ENCODE assay signal across 8 cellular contexts in the genomic region with DNA sequence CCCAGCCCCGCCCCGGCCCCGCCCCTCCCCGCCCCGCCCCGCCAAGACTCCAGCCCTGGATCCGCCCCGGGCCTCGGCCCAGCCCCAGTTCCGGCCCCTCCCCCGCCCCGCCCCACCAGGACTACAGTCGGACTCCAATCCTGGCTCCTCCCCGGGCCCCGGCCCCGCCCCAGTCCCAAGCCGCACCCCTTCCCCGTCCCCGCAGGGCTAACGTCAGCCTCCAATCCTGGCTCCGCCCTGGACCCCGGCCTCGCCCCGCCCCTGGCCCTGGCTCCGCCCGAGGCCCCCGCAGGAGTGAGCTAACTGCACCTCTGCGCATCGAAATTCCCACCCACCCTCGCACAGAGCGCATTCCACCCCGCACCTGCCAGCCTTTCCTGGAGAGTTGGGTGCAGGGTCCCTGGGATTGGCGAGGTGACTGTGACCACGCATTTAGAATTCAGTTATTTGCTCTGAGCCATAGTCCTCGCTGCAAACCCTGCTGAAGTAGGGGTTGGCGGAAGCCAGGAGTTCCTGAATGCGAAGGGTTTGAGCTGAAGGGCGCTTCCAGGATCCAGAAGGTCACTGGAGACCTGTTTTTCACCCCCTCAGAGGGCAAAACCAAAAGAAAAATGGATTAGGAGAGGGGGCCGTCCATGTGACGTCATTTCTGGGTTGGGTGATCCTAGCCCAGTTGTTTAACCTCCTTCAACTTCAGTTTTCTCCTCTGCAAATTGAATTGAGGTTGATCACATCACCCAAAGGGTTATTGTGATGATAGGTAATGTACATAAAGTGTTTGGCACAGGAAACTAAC. TPM values are rescaled to one million over a fixed set of nuclear protein-coding genes. Genes with fewer than 3 reads are reported as not detected.
A peak's percentile ranks its signal among the peaks of the same experiment; 100 is the strongest.
DNase-seq lines count a peak whose midpoint lies in the region; ATAC-seq and TF ChIP-seq lines count a peak whose summit lies in the region.

No MANE protein-coding gene starts in this region.

- no peak for TF ChIP-seq CTCF in psoas muscle (IDR thresholded peaks at IDR 0.05)

- no peaks in the 10 kb centered on the region for H3K9me3 ChIP-seq in psoas muscle

- ATAC-seq in HG02852 (IDR thresholded peaks at IDR 0.05; ENCODE audit: unreplicated experiment) (peak; percentile 83), left ventricle myocardium superior (peak; percentile 87), psoas muscle (peak; percentile 78 to 86 (median 79))

- H3K36me3 ChIP-seq in psoas muscle (ENCODE audit: insufficient read depth in 1 of 2, low read depth in 1 of 2) (peaks cover 0 to 12% of the 10 kb centered on the region in 2 donors), urinary bladder (ENCODE audit: insufficient read depth) (no peaks in the 10 kb centered on the region)

- H3K27ac ChIP-seq in psoas muscle = peak overlapping the region; percentile 87
- peak overlapping the region; percentile 90 for H3K27ac ChIP-seq in urinary bladder (ENCODE audit: low read depth)

- peaks cover 41% of the 10 kb centered on the region for H3K4me1 ChIP-seq in psoas muscle
- no peaks in the 10 kb centered on the region for H3K4me1 ChIP-seq in urinary bladder (ENCODE audit: insufficient read depth)

- H3K4me3 ChIP-seq in psoas muscle (peak overlapping the region; percentile 89), urinary bladder (ENCODE audit: low read depth, low read length) (peak overlapping the region; percentile 77)

- DNase-seq in NCI-H146 (lab: John Stamatoyannopoulos, UW) = peak; percentile 97
- peak; percentile 51 to 100 (median 97) for DNase-seq in amygdala (lab: John Stamatoyannopoulos, UW)
- peak; percentile 98 for DNase-seq in left ventricle myocardium superior
- peak; percentile 98 to 99 for DNase-seq in psoas muscle

- peaks cover 31% of the 10 kb centered on the region for H3K4me1 Mint-ChIP-seq in T-helper 1 cell treated with Interleukin-12 subunit alpha and Interleukin-12 subunit beta and Interleukin-4 antibody, amounts not matched to agents 30 μg/mL and 1 μg/mL, for 36 hours (ENCODE audit: low read depth)

- peak overlapping the region; percentile 67 for H3K4me3 Mint-ChIP-seq in T-helper 1 cell treated with Interleukin-12 subunit alpha and Interleukin-12 subunit beta and Interleukin-4 antibody, amounts not matched to agents 30 μg/mL and 1 μg/mL, for 36 hours

- no peaks in the 10 kb centered on the region for H3K27me3 ChIP-seq in psoas muscle (ENCODE audit: insufficient read depth in 3 of 3, low read length in 2 of 3)

- 3 to 10% (median 3%) methylated on average over 22 to 40 of the region's 40 CpGs for WGBS in psoas muscle, 3 donors
- WGBS in urinary bladder = 4% methylated on average over 39 of the region's 40 CpGs

- peak overlapping the region; percentile 69 for H3K27ac Mint-ChIP-seq in T-helper 1 cell treated with Interleukin-12 subunit alpha and Interleukin-12 subunit beta and Interleukin-4 antibody, amounts not matched to agents 30 μg/mL and 1 μg/mL, for 36 hours

- no peaks in the 10 kb centered on the region for H3K36me3 Mint-ChIP-seq in T-helper 1 cell treated with Interleukin-12 subunit alpha and Interleukin-12 subunit beta and Interleukin-4 antibody, amounts not matched to agents 30 μg/mL and 1 μg/mL, for 36 hours (ENCODE audit: low read depth)

- intact Hi-C loops in left ventricle myocardium superior (cut with micrococcal nuclease) = no loop called here
- intact Hi-C loops in psoas muscle (cut with DNase I) = loop anchor here in 1 of 2 donors (5.0 kb wide), 2 partner anchors 108 to 278 kb away; partner anchors contain the start of gene PEA15

- peak; percentile 45 for TF ChIP-seq POLR2A in GM15510 (IDR thresholded peaks at IDR 0.05; ENCODE audit: borderline replicate concordance, extremely low read depth, insufficient read length)

- no peaks in the 10 kb centered on the region for H3K9me3 Mint-ChIP-seq in T-helper 1 cell treated with Interleukin-12 subunit alpha and Interleukin-12 subunit beta and Interleukin-4 antibody, amounts not matched to agents 30 μg/mL and 1 μg/mL, for 36 hours

- H3K27me3 Mint-ChIP-seq in T-helper 1 cell treated with Interleukin-12 subunit alpha and Interleukin-12 subunit beta and Interleukin-4 antibody, amounts not matched to agents 30 μg/mL and 1 μg/mL, for 36 hours (ENCODE audit: low read depth) = no peaks in the 10 kb centered on the region

RNA-seq across cellular contexts. Expression of gene IGSF8, which starts 0.6 kb away (rescaled TPM):
- 19.2 TPM for total RNA-seq in left ventricle myocardium superior
- 1 to 10 TPM; 4.3 to 8.6 (median 6.4) TPM for total RNA-seq in psoas muscle
- 1 to 10 TPM; 4.9 to 6.5 (median 6.4) TPM for polyA plus RNA-seq in psoas muscle
- 12.5 TPM for total RNA-seq in urinary bladder
- 28.1 TPM for polyA plus RNA-seq in urinary bladder

RNA-seq across cellular contexts. Expression of gene ATP1A2, which starts 16.5 kb away (rescaled TPM):
- total RNA-seq in left ventricle myocardium superior (243 TPM), psoas muscle (1,000 to 10,000 TPM in 1 of 4 donors, 100 to 1,000 TPM in 3; 523 to 1,040 (median 587) TPM), urinary bladder (13.2 TPM)
- polyA plus RNA-seq in psoas muscle (100 to 1,000 TPM in 2 of 3 donors, 10 to 100 TPM in 1; 52.5 to 194 (median 162) TPM), urinary bladder (41.5 TPM)

RNA-seq across cellular contexts. Expression of gene KCNJ9, which starts 17.7 kb away (rescaled TPM):
- total RNA-seq in left ventricle myocardium superior (not detected), psoas muscle (not detected), urinary bladder (0.26 TPM)
- polyA plus RNA-seq in psoas muscle (under 1 TPM in 2 of 3 donors, not detected in 1; 0.01 to 0.04 TPM), urinary bladder (0.04 TPM)

RNA-seq across cellular contexts. Expression of gene KCNJ10, which starts 29.1 kb away (rescaled TPM):
- total RNA-seq in left ventricle myocardium superior (not detected), psoas muscle (under 1 TPM in 2 of 4 donors, not detected in 2; 0.08 to 0.09 TPM), urinary bladder (0.26 TPM)
- polyA plus RNA-seq in psoas muscle (under 1 TPM in 2 of 3 donors, not detected in 1; 0.01 to 0.03 TPM), urinary bladder (0.06 TPM)

RNA-seq across cellular contexts. Expression of gene ATP1A4, which starts 52.4 kb away (rescaled TPM):
- not detected for total RNA-seq in left ventricle myocardium superior
- 1 to 10 TPM in 1 of 4 donors, under 1 TPM in 3; 0.07 to 2.0 (median 0.38) TPM for total RNA-seq in psoas muscle
- 1 to 10 TPM in 1 of 3 donors, under 1 TPM in 2; 0.03 to 1.3 (median 0.13) TPM for polyA plus RNA-seq in psoas muscle
- total RNA-seq in urinary bladder = 8.3 TPM
- polyA plus RNA-seq in urinary bladder = 6.2 TPM

Comparison
In these comparisons a context has a peak if more than half of its experiments do, and no peak if none do; other contexts are left out.
1. Peak in every context shown above with its lines: DNase-seq, ATAC-seq, H3K4me3 ChIP-seq and H3K27ac ChIP-seq.
2. RNA of gene ATP1A2, which starts 16.5 kb away (total RNA-seq): 523 to 1,040 TPM in psoas muscle and 243 TPM in left ventricle myocardium superior (single experiment); 13.2 TPM in urinary bladder (single experiment); every median in the first group is over 10 times any median in the second.